ENCODE assay signal across 16 cellular contexts in the genomic region with DNA sequence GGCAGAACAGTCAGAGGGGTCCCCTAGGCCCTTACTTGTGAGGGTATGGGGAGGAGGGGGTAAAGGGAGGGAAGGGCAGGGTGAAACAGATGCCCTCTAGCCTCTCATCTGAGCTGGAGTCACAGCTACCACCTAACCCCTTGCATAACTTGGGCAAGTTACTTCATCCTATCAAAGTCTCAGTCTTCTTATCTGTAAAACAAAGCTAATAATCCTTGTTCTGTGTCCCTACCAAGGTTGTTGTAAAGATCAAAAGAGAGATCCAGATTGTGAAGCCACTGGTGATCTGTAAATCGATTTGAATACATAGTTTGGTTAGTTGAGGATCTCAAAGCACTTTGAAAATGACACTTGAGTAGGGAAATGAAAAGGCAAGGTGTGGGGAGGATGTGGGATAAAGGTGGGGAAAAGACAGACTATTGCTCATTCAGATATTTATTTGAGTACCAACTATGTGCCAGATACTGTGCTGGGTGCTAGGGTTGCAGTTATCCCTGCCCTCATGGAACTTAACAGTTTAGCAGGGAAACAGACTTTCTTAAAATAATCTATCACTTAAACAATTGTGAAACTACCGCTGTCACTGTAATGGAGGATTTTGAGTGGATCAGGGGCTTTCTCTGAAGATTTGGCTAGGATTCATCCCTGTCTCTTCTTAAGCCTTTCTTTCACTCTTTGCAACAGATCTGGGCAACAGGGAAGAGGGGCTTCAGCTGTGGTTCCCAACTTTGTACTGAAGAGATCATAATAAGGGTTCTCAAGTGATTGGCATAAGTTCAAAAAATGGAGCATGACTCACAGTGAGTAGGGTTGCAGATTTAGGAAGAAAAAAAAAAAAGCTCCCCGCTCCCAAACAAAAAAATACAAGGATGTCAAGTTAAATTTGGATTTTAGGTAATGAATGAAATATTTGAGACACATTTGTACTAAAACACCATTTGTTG. TPM values are rescaled to one million over a fixed set of nuclear protein-coding genes. Genes with fewer than 3 reads are reported as not detected.
DNase-seq lines count a peak whose midpoint lies in the region; ATAC-seq and TF ChIP-seq lines count a peak whose summit lies in the region.
"Had no signal": no experiment of that assay in that cellular context is flagged by ENCODE, and none has a peak within 500 bp of the region (broad histone marks: within the 10 kb centered on the region; RNA-seq: fewer than 3 reads in every experiment).

No MANE protein-coding gene starts in this region.

- POLR2A ChIA-PET in IMR-90 (lab: Charles Lee; ENCODE audit: unreplicated experiment) = interaction anchor here (0.9 kb wide), 1 partner anchor 322 kb away, joined by 3 read pairs; no protein-coding TSS in a partner anchor

- H3K36me3 ChIP-seq in IMR-90 (ENCODE audit: control insufficient read depth, insufficient read depth, low read length) (no peaks in the 10 kb centered on the region), heart right ventricle (peaks cover 0 to 3% (median 0%) of the 10 kb centered on the region in 9 donors)
- H3K36me3 ChIP-seq: neutrophil, WERI-Rb-1 had no signal

- no peaks in the 10 kb centered on the region for H3K9me1 ChIP-seq in IMR-90 (ENCODE audit: insufficient read depth, low read length)

- dilution Hi-C loops in IMR-90 (cut with HindIII; ENCODE audit: low sequenced_read_pairs, unreplicated experiment) = no loop called here

- no peak overlapping the region for H2BK5ac ChIP-seq in IMR-90 (ENCODE audit: low read depth, low read length, poor library complexity, severe bottlenecking)

- H3K9ac ChIP-seq in IMR-90 (ENCODE audit: low read depth, low read length) = no peak overlapping the region

- H4K8ac ChIP-seq in IMR-90 (ENCODE audit: low read depth in 2 of 2, low read length in 2 of 2) = no peak overlapping the region

- no peak overlapping the region for H3K4ac ChIP-seq in IMR-90 (ENCODE audit: low read depth, low read length)

- no peaks in the 10 kb centered on the region for H4K20me1 ChIP-seq in IMR-90 (ENCODE audit: insufficient read depth, low read length)

- in situ Hi-C loops in IMR-90 (cut with MboI; ENCODE audit: low sequenced_read_pairs) = no loop called here
- in situ Hi-C loops in astrocyte of the spinal cord (cut with HindIII; ENCODE audit: low sequenced_read_pairs) = no loop called here

- no peaks in the 10 kb centered on the region for H3K27me3 Mint-ChIP-seq in natural killer cell (ENCODE audit: low read depth in 2 of 2)

- DNase-seq in SIG-M5 treated with dmso at 0.1 percent for 504 hours (lab: John Stamatoyannopoulos, UW; ENCODE audit: unreplicated experiment) = peak; percentile 21
- DNase-seq in SIG-M5 (lab: John Stamatoyannopoulos, UW) = no peak
- peak; percentile 61 for DNase-seq in IMR-90
- DNase-seq in astrocyte of the spinal cord (ENCODE audit: low read depth, low spot score) = peak; percentile 50
- no peak for DNase-seq in natural killer cell
- DNase-seq in GM19238 (ENCODE audit: insufficient read length, low spot score) = no peak
- no peak for DNase-seq in HuH-7.5 (ENCODE audit: low spot score)
- no peak for DNase-seq in heart right ventricle
- DNase-seq: activated effector memory CD4-positive, alpha-beta T cell treated with Interleukin-2 at 50 U/mL for 16 hours; glutamatergic neuron; left ventricle myocardium superior; MM.1S; NCI-H510A treated with DMSO at 0.1 percent for 48 hours; Right ventricle myocardium superior; WERI-Rb-1 had no signal

- TF ChIP-seq POLR2A in IMR-90 (IDR thresholded peaks at IDR 0.05; ENCODE audit: low read depth, low read length) = no peak

- CTCF ChIA-PET in IMR-90 (lab: Yijun Ruan, JAX) = interaction anchor here (0.6 kb wide), 2 partner anchors 335 to 1164 kb away, joined by 3 to 4 read pairs; no protein-coding TSS in a partner anchor

- H3K4me3 ChIP-seq in IMR-90 (ENCODE audit: insufficient read depth, low read depth, low read length) = no peak overlapping the region
- no peak overlapping the region for H3K4me3 ChIP-seq in astrocyte of the spinal cord (ENCODE audit: low read depth, low read length)
- H3K4me3 ChIP-seq in heart right ventricle = no peak overlapping the region

- peaks cover 55% of the 10 kb centered on the region in 2 donors for H3K4me1 Mint-ChIP-seq in natural killer cell

- no peaks in the 10 kb centered on the region for H3K79me1 ChIP-seq in IMR-90 (ENCODE audit: low read depth in 1 of 2, low read length in 2 of 2)

- no peak overlapping the region for H4K91ac ChIP-seq in IMR-90 (ENCODE audit: insufficient read depth, low read depth, low read length)

- H3K27ac ChIP-seq in IMR-90 (ENCODE audit: insufficient read depth, low read length) (no peak overlapping the region), heart right ventricle (peak overlapping the region in 1 of 10 donors; percentile 14)
- H3K27ac ChIP-seq: neutrophil, WERI-Rb-1 had no signal

- no peak overlapping the region for H2BK20ac ChIP-seq in IMR-90 (ENCODE audit: low read depth, low read length)

- H2AFZ ChIP-seq in IMR-90 (replicated peaks; ENCODE audit: low read length, poor library complexity) = no peak overlapping the region

- H2AK5ac ChIP-seq in IMR-90 (ENCODE audit: low read depth, low read length) = no peak overlapping the region

- BruUV-seq in IMR-90 (replicated peaks; lab: Mats Ljungman, UMichigan) = no TSS peak

- H3K36me3 Mint-ChIP-seq in natural killer cell = peaks cover 16% of the 10 kb centered on the region

- H2BK15ac ChIP-seq in IMR-90 (ENCODE audit: low read depth, low read length) = no peak overlapping the region

- no peak overlapping the region for H3K14ac ChIP-seq in IMR-90 (replicated peaks; ENCODE audit: low read depth, low read length)

- no peak overlapping the region for H3K18ac ChIP-seq in IMR-90 (ENCODE audit: low read depth, low read length)

- no peak overlapping the region for H2BK120ac ChIP-seq in IMR-90 (ENCODE audit: low read depth, low read length)

- H3K4me1 ChIP-seq in IMR-90 (ENCODE audit: control insufficient read depth, insufficient read depth, low read length) (peaks cover 3% of the 10 kb centered on the region; the same call in 1 of the 2 replicates), heart right ventricle (peaks cover 0 to 14% (median 9%) of the 10 kb centered on the region in 9 donors)

- no peaks in the 10 kb centered on the region for H3K27me3 ChIP-seq in IMR-90 (ENCODE audit: control insufficient read depth, insufficient read depth, low read length)
- H3K27me3 ChIP-seq in heart right ventricle = no peaks in the 10 kb centered on the region
- H3K27me3 ChIP-seq: neutrophil had no signal

- TF ChIP-seq CTCF in IMR-90 (conservative IDR thresholded peaks at IDR 0.05; ENCODE audit: low read depth, low read length) (no peak), astrocyte of the spinal cord (IDR thresholded peaks at IDR 0.05; ENCODE audit: low read depth, low read length) (no peak), natural killer cell (IDR thresholded peaks at IDR 0.05) (no peak), heart right ventricle (IDR thresholded peaks at IDR 0.05) (no peak)

- no peaks in the 10 kb centered on the region for H3K9me3 Mint-ChIP-seq in natural killer cell

- H3K23ac ChIP-seq in IMR-90 (ENCODE audit: low read depth, low read length) = no peak overlapping the region

- ATAC-seq in IMR-90 (ENCODE audit: low read depth) (peak; percentile 37), natural killer cell (no peak), heart right ventricle (no peak)
- ATAC-seq: left ventricle myocardium superior had no signal

- intact Hi-C loops in IMR-90 (cut with micrococcal nuclease) = no loop called here
- intact Hi-C loops in natural killer cell (cut with micrococcal nuclease) = no loop called here
- intact Hi-C loops in heart right ventricle (cut with DNase I) = no loop called here

- peak overlapping the region; percentile 56 to 57 for H3K27ac Mint-ChIP-seq in natural killer cell

- H3K56ac ChIP-seq in IMR-90 (ENCODE audit: extremely low read depth, insufficient read depth, low read length) = no peak overlapping the region

- no peak overlapping the region for H3K4me2 ChIP-seq in IMR-90 (ENCODE audit: low read depth, low read length)

- no peak for TF ChIP-seq RAD21 in IMR-90 (IDR thresholded peaks at IDR 0.05; ENCODE audit: low read length)

- H4K5ac ChIP-seq in IMR-90 (ENCODE audit: low read depth, low read length) = no peak overlapping the region

- no CpG with 5 or more reads among the region's 3 CpGs for WGBS in IMR-90 (ENCODE audit: extremely low coverage in 2 of 2, insufficient read length in 1 of 2), 2 experiments
- 75 to 78% methylated on average over 3 of the region's 3 CpGs for WGBS in heart right ventricle, 2 donors

- H3K9me3 ChIP-seq in IMR-90 (ENCODE audit: control insufficient read depth, insufficient read depth, low read length) (no peaks in the 10 kb centered on the region), heart right ventricle (no peaks in the 10 kb centered on the region)
- H3K9me3 ChIP-seq: neutrophil had no signal

- H2AK9ac ChIP-seq in IMR-90 (replicated peaks; ENCODE audit: low read depth, low read length, poor library complexity) = no peak overlapping the region

- peak overlapping the region; percentile 18 for H3K4me3 Mint-ChIP-seq in natural killer cell

TF ChIP-seq in IMR-90, 13 proteins besides CTCF, POLR2A, EP300 and RAD21 (continues in another document):
- no peak for TF ChIP-seq RFX5 (IDR thresholded peaks at IDR 0.05; ENCODE audit: low read depth, low read length)

RNA-seq across cellular contexts. Expression of gene HEATR9, which starts 3.0 kb away (rescaled TPM):
- total RNA-seq in IMR-90 (2012; rRNA removed) = not detected in 2 replicates
- polyA plus RNA-seq in IMR-90 (2012; rRNA removed) = not detected in 2 replicates
- not detected in 2 replicates for polyA plus RNA-seq in IMR-90 (2012; cell fraction: cytosol; rRNA removed)
- not detected in 2 replicates for polyA plus RNA-seq in IMR-90 (2012; cell fraction: nucleus; rRNA removed; ENCODE audit: low replicate concordance)
- 10 to 100 TPM in 2 of 3 donors, 1 to 10 TPM in 1; 10.0 to 24.1 (median 15.1) TPM for total RNA-seq in natural killer cell
- total RNA-seq in heart right ventricle = not detected
- not detected for polyA plus RNA-seq in heart right ventricle
- total RNA-seq: left ventricle myocardium superior, Right ventricle myocardium superior had no signal

RNA-seq across cellular contexts. Expression of gene CCL5, which starts 14.5 kb away (rescaled TPM):
- not detected in 2 replicates for total RNA-seq in IMR-90 (2012; rRNA removed)
- polyA plus RNA-seq in IMR-90 (2012; rRNA removed) = not detected in 2 replicates
- not detected in 2 replicates for polyA plus RNA-seq in IMR-90 (2012; cell fraction: cytosol; rRNA removed)
- not detected in 2 replicates for polyA plus RNA-seq in IMR-90 (2012; cell fraction: nucleus; rRNA removed; ENCODE audit: low replicate concordance)
- total RNA-seq in natural killer cell = 1,000 to 10,000 TPM in 1 of 3 donors, 100 to 1,000 TPM in 2; 793 to 1,167 (median 825) TPM
- 10 to 100 TPM in 1 of 10 donors, 1 to 10 TPM in 6, under 1 TPM in 3; 0.47 to 29.8 (median 1.3) TPM for total RNA-seq in heart right ventricle
- polyA plus RNA-seq in heart right ventricle = 1 to 10 TPM; 1.5 to 1.8 TPM

RNA-seq across cellular contexts. Expression of gene TAF15, which starts 56.4 kb away (rescaled TPM):
- total RNA-seq in IMR-90 (2012; rRNA removed) (46.8 and 47.2 TPM in 2 replicates), natural killer cell (100 to 1,000 TPM; 214 to 253 (median 214) TPM), heart right ventricle (100 to 1,000 TPM; 102 to 158 (median 135) TPM)
- polyA plus RNA-seq in IMR-90 (2012; rRNA removed) (69.8 and 98.0 TPM in 2 replicates), heart right ventricle (10 to 100 TPM; 56.1 to 72.2 TPM)
- 24.8 and 31.2 TPM in 2 replicates for polyA plus RNA-seq in IMR-90 (2012; cell fraction: cytosol; rRNA removed)
- polyA plus RNA-seq in IMR-90 (2012; cell fraction: nucleus; rRNA removed; ENCODE audit: low replicate concordance) = 16.5 and 67.6 TPM in 2 replicates

Comparison
In these comparisons a context has a peak if more than half of its experiments do, and no peak if none do; other contexts are left out.
1. DNase-seq: peak in SIG-M5 treated with dmso at 0.1 percent for 504 hours (single experiment), IMR-90 (single experiment) and astrocyte of the spinal cord (single experiment); none in SIG-M5 (single experiment), natural killer cell (single experiment), GM19238 (single experiment), HuH-7.5 (single experiment) and heart right ventricle (0 of 2).
2. RNA of gene HEATR9, which starts 3.0 kb away (total RNA-seq): 10.0 to 24.1 TPM in natural killer cell; not detected in IMR-90 and not detected in heart right ventricle; every median in the first group is over 10 times any median in the second.
3. RNA of gene CCL5, which starts 14.5 kb away (total RNA-seq): 793 to 1,167 TPM in natural killer cell; 0.47 to 29.8 TPM in heart right ventricle and not detected in IMR-90; every median in the first group is over 10 times any median in the second.